In genomic region chr11:112085822-112086421, GRCh38 we compare ENCODE assay signal across 8 cellular contexts. TPM values are rescaled to one million over a fixed set of nuclear protein-coding genes. Genes with fewer than 3 reads are reported as not detected.
DNase-seq lines count a peak whose midpoint lies in the region; ATAC-seq and TF ChIP-seq lines count a peak whose summit lies in the region.

No MANE protein-coding gene starts in this region.

- H3K4me2 ChIP-seq in PC-3 (ENCODE audit: low read length): peak overlapping the region; percentile 88

- H3K27me3 ChIP-seq in PC-3 (ENCODE audit: low read length) (no peaks in the 10 kb centered on the region), ascending aorta (no peaks in the 10 kb centered on the region)

- H4K20me1 ChIP-seq in PC-3 (ENCODE audit: low read length): no peaks in the 10 kb centered on the region

- H3K4me1 ChIP-seq in PC-3 (ENCODE audit: insufficient read depth, low read length) (peaks cover 41% of the 10 kb centered on the region), ascending aorta (peaks cover 5 to 23% of the 10 kb centered on the region in 2 donors)

- H3K9ac ChIP-seq in PC-3 (ENCODE audit: low read length): peak overlapping the region; percentile 94

- H3K36me3 ChIP-seq in PC-3 (ENCODE audit: low read depth, low read length) (peaks cover 61% of the 10 kb centered on the region), ascending aorta (peaks cover 58 to 67% of the 10 kb centered on the region in 2 donors)

- CTCF ChIA-PET in PC-3 (lab: Charles Lee): no interaction called here

- peak overlapping the region; percentile 75 for H2AFZ ChIP-seq in PC-3 (ENCODE audit: low read length)

- peaks cover 75% of the 10 kb centered on the region for H3K79me2 ChIP-seq in PC-3 (ENCODE audit: low read length)

- peaks cover 5% of the 10 kb centered on the region for H3F3A ChIP-seq in PC-3 (ENCODE audit: low read length, unreplicated experiment)

- TF ChIP-seq CTCF in PC-3 (conservative IDR thresholded peaks at IDR 0.05; ENCODE audit: low read depth, low read length) (no peak), ascending aorta (IDR thresholded peaks at IDR 0.05) (peak in 1 of 3 experiments; percentile 2)

- DNase-seq in Right ventricle myocardium inferior (ENCODE audit: missing footprints) (no peak), cardiac septum (ENCODE audit: low spot score) (no peak), PC-3 (peak; percentile 25), ascending aorta (ENCODE audit: low spot score in 2 of 2) (no peak), iPS-NIHi7 (ENCODE audit: extremely low spot score) (peak; percentile 41)
- DNase-seq in stimulated activated CD4-positive, alpha-beta T cell treated with anti-CD3 and anti-CD28 coated beads, Interleukin-1b, Interleukin-23, amount 100 ng/mL, for 24 hours (ENCODE audit: low read depth in 4 of 4, low spot score in 1 of 4): peak in 3 of 4 experiments; percentile 13 to 36 (median 35)

- H3K27ac ChIP-seq in PC-3 (ENCODE audit: low read length) (peak overlapping the region; percentile 48), ascending aorta (peak overlapping the region; percentile 63 to 75)

- H3K4me3 ChIP-seq in PC-3 (ENCODE audit: low read length): peak overlapping the region; percentile 88
- peak overlapping the region; percentile 86 to 94 for H3K4me3 ChIP-seq in ascending aorta

- TSS peak; percentile 78 for BruUV-seq in PC-3 (replicated peaks; lab: Mats Ljungman, UMichigan)

- intact Hi-C loops in Right ventricle myocardium inferior (cut with DNase I) (loop anchor here (2.0 to 5.0 kb wide), 2 partner anchors 159 to 207 kb away; partner anchors contain the start of genes CFAP68 and FDXACB1), cardiac septum (cut with DNase I) (loop anchor here (5.0 kb wide), 1 partner anchor 159 kb away; no protein-coding TSS in a partner anchor), PC-3 (cut with micrococcal nuclease) (loop anchor here (1.0 to 10.0 kb wide), 5 partner anchors 12 to 209 kb away; partner anchors contain the start of genes CFAP68, FDXACB1, NKAPD1 and PIH1D2), ascending aorta (cut with DNase I) (loop anchor here (1.0 to 10.0 kb wide), 4 partner anchors 12 to 709 kb away; partner anchors contain the start of genes CFAP68, FDXACB1, NKAPD1 and PIH1D2)

- peak; percentile 24 for ATAC-seq in Right ventricle myocardium inferior
- peak; percentile 33 for ATAC-seq in HG02884 (IDR thresholded peaks at IDR 0.05; ENCODE audit: unreplicated experiment)
- ATAC-seq in PC-3: peak; percentile 44
- no peak for ATAC-seq in GM18858 (IDR thresholded peaks at IDR 0.05; ENCODE audit: unreplicated experiment)

- POLR2A ChIA-PET in PC-3 (lab: Charles Lee; ENCODE audit: unreplicated experiment): interaction anchor here (0.5 to 1.0 kb wide), 3 partner anchors 14 to 154 kb away, joined by 6 to 13 read pairs (median 11); no protein-coding TSS in a partner anchor

- H3K9me3 ChIP-seq in PC-3 (ENCODE audit: low read length): no peaks in the 10 kb centered on the region
- no peaks in the 10 kb centered on the region for H3K9me3 ChIP-seq in ascending aorta

- no peaks in the 10 kb centered on the region for H3K9me2 ChIP-seq in PC-3 (replicated peaks; ENCODE audit: low read length)

RNA-seq across cellular contexts. Expression of gene TIMM8B, which starts 0.6 kb away (rescaled TPM):
- total RNA-seq in Right ventricle myocardium inferior (176 TPM), cardiac septum (100 TPM), PC-3 (2014; rRNA removed) (210 and 238 TPM in 2 replicates), ascending aorta (28.9 TPM)

RNA-seq across cellular contexts. Expression of gene SDHD, which starts 0.8 kb away (rescaled TPM):
- 281 TPM for total RNA-seq in Right ventricle myocardium inferior
- 209 TPM for total RNA-seq in cardiac septum
- total RNA-seq in PC-3 (2014; rRNA removed): 139 and 184 TPM in 2 replicates
- total RNA-seq in ascending aorta: 68.5 TPM

RNA-seq across cellular contexts. Expression of gene NKAPD1, which starts 11.8 kb away (rescaled TPM):
- total RNA-seq in Right ventricle myocardium inferior (8.1 TPM), cardiac septum (9.7 TPM), PC-3 (2014; rRNA removed) (19.4 and 34.3 TPM in 2 replicates), ascending aorta (12.2 TPM)

RNA-seq across cellular contexts. Expression of gene PIH1D2, which starts 12.1 kb away (rescaled TPM):
- total RNA-seq in Right ventricle myocardium inferior: 1.2 TPM
- total RNA-seq in cardiac septum: 2.0 TPM
- 0.75 and 1.7 TPM in 2 replicates for total RNA-seq in PC-3 (2014; rRNA removed)
- total RNA-seq in ascending aorta: not detected

Comparison
In these comparisons a context has a peak if more than half of its experiments do, and no peak if none do; other contexts are left out.
1. DNase-seq: peak in PC-3 (single experiment), iPS-NIHi7 (single experiment) and stimulated activated CD4-positive, alpha-beta T cell treated with anti-CD3 and anti-CD28 coated beads, Interleukin-1b, Interleukin-23, amount 100 ng/mL, for 24 hours (3 of 4); none in Right ventricle myocardium inferior (single experiment), cardiac septum (single experiment) and ascending aorta (0 of 2).